14 cellular contexts compared by ENCODE assay signal in genomic region chr15:57533062-57533735, GRCh38. TPM values are rescaled to one million over a fixed set of nuclear protein-coding genes. Genes with fewer than 3 reads are reported as not detected.
"Had no signal": no experiment of that assay in that cellular context is flagged by ENCODE, and none has a peak within 500 bp of the region (broad histone marks: within the 10 kb centered on the region; RNA-seq: fewer than 3 reads in every experiment).

No MANE protein-coding gene starts in this region.

- H3K27ac ChIP-seq: brain microvascular endothelial cell, esophagus squamous epithelium, neutrophil had no signal

- H3K36me3 ChIP-seq: brain microvascular endothelial cell, esophagus squamous epithelium, neutrophil, tibial artery had no signal

- DNase-seq: activated CD4-positive, alpha-beta T cell treated with anti-CD3 and anti-CD28 coated beads, Interleukin-2, amount 50 U/mL, for 1 hour; activated naive CD4-positive, alpha-beta T cell treated with anti-CD3 and anti-CD28 coated beads, Interleukin-2, amount 50 U/mL, for 16 hours; amniotic stem cell; brain microvascular endothelial cell; esophagus squamous epithelium; foreskin fibroblast; glutamatergic neuron; naive B cell; right cardiac atrium; small intestine; T-helper 2 cell; tibial artery had no signal

- H3K4me3 ChIP-seq: esophagus squamous epithelium, tibial artery had no signal

- H3K27ac Mint-ChIP-seq: activated T-helper 2 cell treated with anti-CD3 and anti-CD28 coated beads, Interferon-gamma antibody, Interleukin-2, Interleukin-4, amounts not matched to agents 10 μg/mL and 5 μg/mL and 100 μg/mL, durations not matched to agents 14 hours and 24 hours and 36 hours had no signal

- H3K27me3 ChIP-seq: brain microvascular endothelial cell, esophagus squamous epithelium, neutrophil, tibial artery had no signal

- H3K4me3 Mint-ChIP-seq: naive B cell had no signal

- H3K4me1 Mint-ChIP-seq: naive B cell had no signal

- H3K9me3 Mint-ChIP-seq: activated T-helper 2 cell treated with anti-CD3 and anti-CD28 coated beads, Interferon-gamma antibody, Interleukin-2, Interleukin-4, amounts not matched to agents 10 μg/mL and 5 μg/mL and 100 μg/mL, durations not matched to agents 14 hours and 24 hours and 36 hours had no signal

- H3K9me3 ChIP-seq: esophagus squamous epithelium, neutrophil, tibial artery had no signal

- H3K36me3 Mint-ChIP-seq: naive B cell had no signal

RNA-seq across cellular contexts. Expression of gene MYZAP, which starts 58.5 kb away (rescaled TPM):
- total RNA-seq: activated T-helper 2 cell treated with anti-CD3 and anti-CD28 coated beads, Interferon-gamma antibody, Interleukin-2, Interleukin-4, amounts not matched to agents 10 μg/mL and 5 μg/mL and 100 μg/mL, durations not matched to agents 14 hours and 24 hours and 36 hours had no signal
